Comparison of ENCODE assay signal across 10 cellular contexts in genomic region chr11:102530558-102530957, GRCh38. TPM values are rescaled to one million over a fixed set of nuclear protein-coding genes. Genes with fewer than 3 reads are reported as not detected.
DNase-seq lines count a peak whose midpoint lies in the region; ATAC-seq and TF ChIP-seq lines count a peak whose summit lies in the region.
"Had no signal": no experiment of that assay in that cellular context is flagged by ENCODE, and none has a peak within 500 bp of the region (broad histone marks: within the 10 kb centered on the region; RNA-seq: fewer than 3 reads in every experiment).

Gene MMP7 (minus strand): TSS chr11:102530747. CDS start chr11:102530700, 47 bp downstream.

- H3K27ac ChIP-seq in body of pancreas (peak within 1 kb of the TSS in 3 of 4 donors; percentile 59 to 81 (median 81)), mesendoderm (ENCODE audit: low read depth, low read length) (no peak within 1 kb of the TSS)

- no peaks in the 10 kb centered on the region for H3K9me3 ChIP-seq in body of pancreas

- H3K18ac ChIP-seq in mesendoderm (ENCODE audit: low read length) = no peak within 1 kb of the TSS

- H4K8ac ChIP-seq in mesendoderm (ENCODE audit: low read depth, low read length) = no peak within 1 kb of the TSS

- H3K4me2 ChIP-seq in mesendoderm (ENCODE audit: low read length) = no peak within 1 kb of the TSS

- WGBS in body of pancreas, 2 donors = 25 to 33% methylated on average over 8 of the region's 8 CpGs
- WGBS in mesendoderm (ENCODE audit: extremely low coverage, insufficient coverage, low lambda C conversion rate) = no CpG with 5 or more reads among the region's 8 CpGs

- H3K27me3 ChIP-seq in body of pancreas = no peaks in the 10 kb centered on the region
- H3K27me3 ChIP-seq in mesendoderm (ENCODE audit: insufficient read depth, low read length, poor library complexity) = no peaks in the 10 kb centered on the region

- peak in 2 of 3 donors; percentile 44 to 71 for TF ChIP-seq POLR2A in body of pancreas (IDR thresholded peaks at IDR 0.05)

- H3K56ac ChIP-seq in mesendoderm (ENCODE audit: low read length) = no peak within 1 kb of the TSS

- no peaks in the 10 kb centered on the region for H3K4me1 Mint-ChIP-seq in natural killer cell

- H3K9me3 Mint-ChIP-seq in natural killer cell = no peaks in the 10 kb centered on the region

- H2AK5ac ChIP-seq in mesendoderm (ENCODE audit: low read length) = no peak within 1 kb of the TSS

- intact Hi-C loops in body of pancreas (cut with DNase I) (no loop called here), natural killer cell (cut with micrococcal nuclease) (no loop called here)

- H3K79me1 ChIP-seq in mesendoderm (ENCODE audit: low read length) = no peaks in the 10 kb centered on the region

- no peak within 1 kb of the TSS for H3K9ac ChIP-seq in mesendoderm (ENCODE audit: low read length)

- DNase-seq in GM03348 (ENCODE audit: low spot score) (peak; percentile 49), body of pancreas (peak in 3 of 4 donors; percentile 25 to 28 (median 26)), mesendoderm (peak; percentile 43), natural killer cell (no peak), SKM-1 (lab: John Stamatoyannopoulos, UW; ENCODE audit: unreplicated experiment) (no peak)
- DNase-seq in stimulated activated CD4-positive, alpha-beta T cell treated with anti-CD3 and anti-CD28 coated beads, Interleukin-12 subunit alpha, Interleukin-12 subunit beta, amount 100 ng/mL, for 4 hours = no peak
- DNase-seq: Karpas-422; stimulated activated CD4-positive, alpha-beta T cell treated with anti-CD3 and anti-CD28 coated beads, Interleukin-4, amount 100 ng/mL, for 1 hour had no signal

- no peak within 1 kb of the TSS for H2BK120ac ChIP-seq in mesendoderm (ENCODE audit: low read depth, low read length)

- no peak within 1 kb of the TSS for H3K4ac ChIP-seq in mesendoderm (ENCODE audit: low read depth, low read length)

- ATAC-seq in HG03460 (IDR thresholded peaks at IDR 0.05; ENCODE audit: unreplicated experiment) (peak; percentile 56), body of pancreas (peak; percentile 78), natural killer cell (no peak), GM18517 (IDR thresholded peaks at IDR 0.05; ENCODE audit: unreplicated experiment) (no peak)

- peaks cover 5 to 13% of the 10 kb centered on the region in 2 donors for H3K27me3 Mint-ChIP-seq in natural killer cell (ENCODE audit: low read depth in 2 of 2)

- H3K36me3 ChIP-seq in body of pancreas (replicated peaks in 1 of 2; ENCODE audit: insufficient read depth in 1 of 2, low read depth in 2 of 2) = no peaks in the 10 kb centered on the region
- H3K36me3 ChIP-seq in mesendoderm (ENCODE audit: control insufficient read depth, insufficient read depth, low read length) = no peaks in the 10 kb centered on the region

- H3K23ac ChIP-seq in mesendoderm (ENCODE audit: low read length) = no peak within 1 kb of the TSS

- no peak within 1 kb of the TSS for H2BK5ac ChIP-seq in mesendoderm (ENCODE audit: low read length)

- no peak within 1 kb of the TSS for H4K5ac ChIP-seq in mesendoderm (ENCODE audit: low read length)

- H3K36me3 Mint-ChIP-seq in natural killer cell = no peaks in the 10 kb centered on the region

- no peak within 1 kb of the TSS for H2BK15ac ChIP-seq in mesendoderm (replicated peaks; ENCODE audit: low read depth)

- H3K4me1 ChIP-seq in body of pancreas (peaks cover 3% of the 10 kb centered on the region), mesendoderm (ENCODE audit: control insufficient read depth, low read depth, low read length) (no peaks in the 10 kb centered on the region)

- no peak within 1 kb of the TSS for H3K4me3 ChIP-seq in body of pancreas
- H3K4me3 ChIP-seq in mesendoderm (ENCODE audit: low read length) = no peak within 1 kb of the TSS

- H3K79me2 ChIP-seq in mesendoderm (ENCODE audit: control insufficient read depth, insufficient read depth, low read length) = no peaks in the 10 kb centered on the region

- H3K4me3 Mint-ChIP-seq in natural killer cell = no peak within 1 kb of the TSS

- TF ChIP-seq CTCF in body of pancreas (IDR thresholded peaks at IDR 0.05) = no peak
- no peak for TF ChIP-seq CTCF in natural killer cell (IDR thresholded peaks at IDR 0.05)

- no peak within 1 kb of the TSS for H3K27ac Mint-ChIP-seq in natural killer cell

RNA-seq across cellular contexts. Expression of gene MMP7, which starts in this region (rescaled TPM):
- total RNA-seq in body of pancreas (100 to 1,000 TPM in 1 of 2 donors, 10 to 100 TPM in 1; 54.5 to 105 TPM), natural killer cell (not detected)
- not detected for polyA plus RNA-seq in mesendoderm (2013, experiment 1 of 2)
- polyA plus RNA-seq in mesendoderm (2013, experiment 2 of 2) = not detected

Comparison
In these comparisons a context has a peak if more than half of its experiments do, and no peak if none do; other contexts are left out.
1. RNA of gene MMP7 (total RNA-seq): 54.5 to 105 TPM in body of pancreas; not detected in natural killer cell; every median in the first group is over 10 times any median in the second.
2. DNase-seq: peak in GM03348 (single experiment), body of pancreas (3 of 4) and mesendoderm (single experiment); none in stimulated activated CD4-positive, alpha-beta T cell treated with anti-CD3 and anti-CD28 coated beads, Interleukin-12 subunit alpha, Interleukin-12 subunit beta, amount 100 ng/mL, for 4 hours (single experiment), natural killer cell (single experiment) and SKM-1 (single experiment).
3. ATAC-seq: peak in HG03460 (single experiment) and body of pancreas (single experiment); none in natural killer cell (0 of 3) and GM18517 (single experiment).